ENCODE assay signal across 28 cellular contexts in genomic region chr14:61677469-61677868, GRCh38.
"Had no signal": no experiment of that assay in that cellular context is flagged by ENCODE, and none has a peak within 500 bp of the region (broad histone marks: within the 10 kb centered on the region; RNA-seq: fewer than 3 reads in every experiment).

No MANE protein-coding gene starts in this region.

- H3K27me3 ChIP-seq: foreskin keratinocyte, heart left ventricle, ovary, right lobe of liver, stomach, thyroid gland had no signal

- H3K36me3 ChIP-seq: heart left ventricle, ovary, right lobe of liver, stomach, thyroid gland had no signal

- H3K27ac ChIP-seq: foreskin keratinocyte, heart left ventricle, ovary, right lobe of liver, stomach, thyroid gland had no signal

- H3K9me3 ChIP-seq: heart left ventricle, ovary, right lobe of liver, stomach, thyroid gland had no signal

- ATAC-seq: esophagus mucosa; foreskin keratinocyte; heart left ventricle; left colon; right lobe of liver; stimulated activated naive B cell treated with anti-CD40 and anti-IgM and Interleukin-4, amounts not matched to agents 10 μg/mL and 1 μg/mL and 100 μg/mL, for 72 hours; WTC11 had no signal

- H3K4me3 ChIP-seq: heart left ventricle, ovary, right lobe of liver, stomach, thyroid gland had no signal

- DNase-seq: activated CD4-positive, alpha-beta memory T cell treated with anti-CD3 and anti-CD28 coated beads, Interleukin-2, amount 10 ng/mL, durations not matched to agents 7 days and 5 days; activated CD4-positive, alpha-beta T cell treated with anti-CD3 and anti-CD28 coated beads for 1 hour; activated CD4-positive, alpha-beta T cell treated with anti-CD3 and anti-CD28 coated beads, Interleukin-2, amount 10 ng/mL, durations not matched to agents 7 days and 5 days; activated CD8-positive, alpha-beta memory T cell treated with anti-CD3 and anti-CD28 coated beads, Interleukin-2, amount 50 U/mL, for 48 hours; activated gamma-delta T cell; activated naive CD4-positive, alpha-beta T cell treated with anti-CD3 and anti-CD28 coated beads, Interleukin-2, amount 10 ng/mL, durations not matched to agents 7 days and 5 days; activated naive CD8-positive, alpha-beta T cell treated with anti-CD3 and anti-CD28 coated beads, Interleukin-2, amount 10 ng/mL, durations not matched to agents 7 days and 5 days; activated T-cell treated with anti-CD3 and anti-CD28 coated beads, Interleukin-2, amount 50 U/mL, for 24 hours; amygdala; caudate nucleus; cortex of kidney; endodermal cell; foreskin keratinocyte; heart left ventricle; hypothalamus; immature natural killer cell; kidney; left colon; mammary epithelial cell; nephron progenitor cell; ovary; right lobe of liver; stimulated activated naive B cell treated with anti-CD40 and anti-IgM and Interleukin-4, amounts not matched to agents 10 μg/mL and 1 μg/mL and 100 μg/mL, for 72 hours; stomach; T1000; thyroid gland had no signal

- H3K4me1 ChIP-seq: foreskin keratinocyte, heart left ventricle, right lobe of liver, stomach had no signal
